Comparison of ENCODE assay signal across 15 cellular contexts in genomic region chr20:61965606-61966491, GRCh38.
DNase-seq lines count a peak whose midpoint lies in the region; ATAC-seq and TF ChIP-seq lines count a peak whose summit lies in the region.
"Had no signal": no experiment of that assay in that cellular context is flagged by ENCODE, and none has a peak within 500 bp of the region (broad histone marks: within the 10 kb centered on the region; RNA-seq: fewer than 3 reads in every experiment).

No MANE protein-coding gene starts in this region.

- no peak overlapping the region for H3K27ac Mint-ChIP-seq in glutamatergic neuron (ENCODE audit: unreplicated experiment)
- H3K27ac Mint-ChIP-seq: activated naive CD8-positive, alpha-beta T cell treated with anti-CD3 and anti-CD28 coated beads for 36 hours had no signal

- no peak overlapping the region for H3K4ac ChIP-seq in neuronal stem cell (ENCODE audit: low read length)

- peaks cover 10% of the 10 kb centered on the region for H3K9me3 Mint-ChIP-seq in glutamatergic neuron (ENCODE audit: unreplicated experiment)
- H3K9me3 Mint-ChIP-seq: activated naive CD8-positive, alpha-beta T cell treated with anti-CD3 and anti-CD28 coated beads for 36 hours; CD8-positive, alpha-beta memory T cell; naive thymus-derived CD8-positive, alpha-beta T cell had no signal

- H3K27me3 Mint-ChIP-seq in glutamatergic neuron (ENCODE audit: unreplicated experiment): peaks cover 1% of the 10 kb centered on the region

- peak overlapping the region; percentile 53 for H2AK5ac ChIP-seq in neuronal stem cell (ENCODE audit: low read depth, low read length)

- H4K8ac ChIP-seq in neuronal stem cell (ENCODE audit: low read depth, low read length): no peak overlapping the region

- no peaks in the 10 kb centered on the region for H4K20me1 ChIP-seq in DOHH2 (ENCODE audit: control insufficient read depth, insufficient read depth, low read depth, low read length)

- peaks cover 6% of the 10 kb centered on the region for H3K36me3 Mint-ChIP-seq in glutamatergic neuron (ENCODE audit: unreplicated experiment)
- H3K36me3 Mint-ChIP-seq: activated naive CD8-positive, alpha-beta T cell treated with anti-CD3 and anti-CD28 coated beads for 36 hours had no signal

- ATAC-seq in left colon: no peak
- ATAC-seq: naive thymus-derived CD8-positive, alpha-beta T cell; sciatic nerve had no signal

- DNase-seq in HFF-Myc (ENCODE audit: extremely low read depth, low read depth) (no peak), ecto neural progenitor cell (ENCODE audit: low spot score) (peak; percentile 68), neuronal stem cell (ENCODE audit: low spot score) (no peak), NCI-H446 (lab: John Stamatoyannopoulos, UW) (no peak), glutamatergic neuron (no peak), left colon (no peak), NCI-H2081 (lab: John Stamatoyannopoulos, UW) (no peak)
- DNase-seq: activated naive CD8-positive, alpha-beta T cell treated with anti-CD3 and anti-CD28 coated beads for 36 hours; caudate nucleus; CD8-positive, alpha-beta memory T cell; left cardiac atrium; naive thymus-derived CD8-positive, alpha-beta T cell; NCI-H2081 treated with DMSO at 0.1 percent for 48 hours had no signal

- H3K79me2 ChIP-seq in DOHH2 (ENCODE audit: control insufficient read depth, low read length): no peaks in the 10 kb centered on the region

- H3K9ac ChIP-seq in neuronal stem cell (ENCODE audit: low read depth, low read length, poor library complexity): no peak overlapping the region

- H3K9me3 ChIP-seq in DOHH2 (ENCODE audit: control insufficient read depth, insufficient read depth, low read length) (no peaks in the 10 kb centered on the region), neuronal stem cell (replicated peaks in 1 of 2; ENCODE audit: control insufficient read depth in 2 of 2, insufficient read depth in 1 of 2, low read depth in 1 of 2, low read length in 2 of 2) (no peaks in the 10 kb centered on the region)

- H3K36me3 ChIP-seq in DOHH2 (ENCODE audit: control insufficient read depth, low read length): no peaks in the 10 kb centered on the region
- no peaks in the 10 kb centered on the region for H3K36me3 ChIP-seq in neuronal stem cell (replicated peaks in 1 of 2; ENCODE audit: control insufficient read depth in 2 of 2, insufficient read depth in 2 of 2, low read length in 2 of 2)

- H4K91ac ChIP-seq in neuronal stem cell (ENCODE audit: low read depth, low read length, poor library complexity): no peak overlapping the region

- peak overlapping the region; percentile 24 for H2BK5ac ChIP-seq in neuronal stem cell (ENCODE audit: low read length)

- H3K4me1 ChIP-seq in DOHH2 (ENCODE audit: control insufficient read depth, low read length): no peaks in the 10 kb centered on the region
- peaks cover 0 to 2% of the 10 kb centered on the region in 2 donors for H3K4me1 ChIP-seq in neuronal stem cell (ENCODE audit: control insufficient read depth in 2 of 2, insufficient read depth in 1 of 2, low read depth in 1 of 2, low read length in 2 of 2)

- no peaks in the 10 kb centered on the region for H3K79me1 ChIP-seq in neuronal stem cell (ENCODE audit: low read depth, low read length)

- peak overlapping the region; percentile 80 for H3K23ac ChIP-seq in neuronal stem cell (ENCODE audit: low read depth, low read length, poor library complexity)

- no peak overlapping the region for H3K14ac ChIP-seq in neuronal stem cell (ENCODE audit: low read length)

- no peak overlapping the region for H3K4me3 Mint-ChIP-seq in glutamatergic neuron (ENCODE audit: unreplicated experiment)
- H3K4me3 Mint-ChIP-seq: activated naive CD8-positive, alpha-beta T cell treated with anti-CD3 and anti-CD28 coated beads for 36 hours had no signal

- TF ChIP-seq CTCF in DOHH2 (IDR thresholded peaks at IDR 0.05; ENCODE audit: low read depth, low read length, poor library complexity, severe bottlenecking) (peak; percentile 54), HFF-Myc (IDR thresholded peaks at IDR 0.05; ENCODE audit: low read depth, low read length, missing control alignments) (peak; percentile 12), glutamatergic neuron (IDR thresholded peaks at IDR 0.05; ENCODE audit: partially characterized antibody, unreplicated experiment) (no peak)

- intact Hi-C loops in left colon (cut with DNase I, micrococcal nuclease): no loop called here

- H3K4me3 ChIP-seq in DOHH2 (ENCODE audit: low read length): no peak overlapping the region
- H3K4me3 ChIP-seq in HFF-Myc (replicated peaks; ENCODE audit: low read depth, low read length): no peak overlapping the region
- no peak overlapping the region for H3K4me3 ChIP-seq in neuronal stem cell (ENCODE audit: low read length in 2 of 2)

- no peaks in the 10 kb centered on the region for H3K4me1 Mint-ChIP-seq in glutamatergic neuron (ENCODE audit: low read depth, unreplicated experiment)
- H3K4me1 Mint-ChIP-seq: activated naive CD8-positive, alpha-beta T cell treated with anti-CD3 and anti-CD28 coated beads for 36 hours; CD8-positive, alpha-beta memory T cell had no signal

- no peak overlapping the region for H2AFZ ChIP-seq in neuronal stem cell (ENCODE audit: low read length)

- H3K18ac ChIP-seq in neuronal stem cell (ENCODE audit: low read length): peak overlapping the region; percentile 64

- no peak overlapping the region for H3K4me2 ChIP-seq in DOHH2 (ENCODE audit: low read length)
- H3K4me2 ChIP-seq in neuronal stem cell (ENCODE audit: insufficient read depth, low read length, poor library complexity, severe bottlenecking): peak overlapping the region; percentile 13

- no peaks in the 10 kb centered on the region for H3F3A ChIP-seq in DOHH2 (ENCODE audit: control insufficient read depth, insufficient read depth)

- H2BK15ac ChIP-seq in neuronal stem cell (ENCODE audit: low read length): no peak overlapping the region

- H3K27ac ChIP-seq in DOHH2 (ENCODE audit: low read depth, low read length) (no peak overlapping the region), neuronal stem cell (replicated peaks; ENCODE audit: low read length) (no peak overlapping the region)

- no peak overlapping the region for H2BK12ac ChIP-seq in neuronal stem cell (ENCODE audit: low read length)

- no peaks in the 10 kb centered on the region for H3K9me2 ChIP-seq in DOHH2 (replicated peaks; ENCODE audit: control insufficient read depth, low read length)

- H3K27me3 ChIP-seq in DOHH2 (ENCODE audit: control insufficient read depth, low read length): no peaks in the 10 kb centered on the region
- H3K27me3 ChIP-seq in neuronal stem cell (ENCODE audit: control insufficient read depth in 3 of 3, insufficient read depth in 3 of 3, low read depth in 1 of 3, low read length in 3 of 3): peaks cover 0 to 6% (median 0%) of the 10 kb centered on the region in 3 experiments

- no peak overlapping the region for H2BK120ac ChIP-seq in neuronal stem cell (ENCODE audit: low read depth, low read length)

- no CpG with 5 or more reads among the region's 49 CpGs for WGBS in neuronal stem cell (ENCODE audit: extremely low coverage in 2 of 2, insufficient read length in 2 of 2, insufficient replicate concordance in 1 of 2), 2 donors
